17 cellular contexts compared by ENCODE assay signal in the genomic region with DNA sequence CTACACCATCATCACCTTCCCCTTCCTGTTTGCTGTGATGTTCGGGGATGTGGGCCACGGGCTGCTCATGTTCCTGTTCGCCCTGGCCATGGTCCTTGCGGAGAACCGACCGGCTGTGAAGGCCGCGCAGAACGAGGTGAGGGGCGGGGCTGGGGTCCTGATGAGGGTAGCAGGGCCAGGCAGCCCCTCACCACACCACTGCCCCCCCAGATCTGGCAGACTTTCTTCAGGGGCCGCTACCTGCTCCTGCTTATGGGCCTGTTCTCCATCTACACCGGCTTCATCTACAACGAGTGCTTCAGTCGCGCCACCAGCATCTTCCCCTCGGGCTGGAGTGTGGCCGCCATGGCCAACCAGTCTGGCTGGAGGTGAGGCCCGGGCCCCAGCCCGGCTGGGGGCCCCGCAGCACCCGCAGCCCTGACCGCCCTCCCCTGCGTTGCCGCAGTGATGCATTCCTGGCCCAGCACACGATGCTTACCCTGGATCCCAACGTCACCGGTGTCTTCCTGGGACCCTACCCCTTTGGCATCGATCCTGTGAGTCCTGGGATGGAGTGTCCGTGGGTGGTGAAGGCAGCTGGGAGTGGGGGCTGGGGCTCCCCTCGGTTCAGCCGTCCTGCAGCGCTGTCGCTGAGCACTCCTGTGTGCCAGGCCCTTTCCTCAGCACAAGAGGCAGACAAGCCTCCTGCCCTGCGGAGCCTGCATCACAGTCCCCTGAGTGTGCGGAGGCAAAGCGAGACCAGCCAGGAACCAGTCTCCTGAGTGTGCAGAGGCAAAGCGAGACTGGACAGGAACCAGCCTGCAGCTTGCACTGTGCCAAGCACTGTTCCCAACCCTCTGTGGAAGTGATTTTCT. TPM values are rescaled to one million over a fixed set of nuclear protein-coding genes. Genes with fewer than 3 reads are reported as not detected.
DNase-seq lines count a peak whose midpoint lies in the region; ATAC-seq, FAIRE-seq and TF ChIP-seq lines count a peak whose summit lies in the region.
"Had no signal": no experiment of that assay in that cellular context is flagged by ENCODE, and none has a peak within 500 bp of the region (broad histone marks: within the 10 kb centered on the region; RNA-seq: fewer than 3 reads in every experiment).

No MANE protein-coding gene starts in this region.

- FAIRE-seq in bronchial epithelial cell (lab: Jason Lieb, UNC), result peak; percentile 7
- FAIRE-seq: GM12892 had no signal

- peaks cover 0 to 6% (median 3%) of the 10 kb centered on the region in 4 donors for H3K4me1 ChIP-seq in sigmoid colon
- no peaks in the 10 kb centered on the region for H3K4me1 ChIP-seq in ovary (ENCODE audit: insufficient read depth)

- no peaks in the 10 kb centered on the region for H3K4me1 Mint-ChIP-seq in activated T-cell treated with anti-CD3 and anti-CD28 coated beads, Interleukin-2, amount 50 U/mL, for 24 hours (ENCODE audit: low read depth)
- H3K4me1 Mint-ChIP-seq in activated T-cell treated with anti-CD3 and anti-CD28 coated beads, Interleukin-2, amount 50 U/mL, for 72 hours (ENCODE audit: low read depth), result no peaks in the 10 kb centered on the region

- no peaks in the 10 kb centered on the region for H3K27me3 Mint-ChIP-seq in activated T-cell treated with anti-CD3 and anti-CD28 coated beads, Interleukin-2, amount 50 U/mL, for 24 hours
- H3K27me3 Mint-ChIP-seq in activated T-cell treated with anti-CD3 and anti-CD28 coated beads, Interleukin-2, amount 50 U/mL, for 72 hours (ENCODE audit: low read depth), result no peaks in the 10 kb centered on the region

- no peaks in the 10 kb centered on the region for H3K9me3 Mint-ChIP-seq in activated T-cell treated with anti-CD3 and anti-CD28 coated beads, Interleukin-2, amount 50 U/mL, for 24 hours
- H3K9me3 Mint-ChIP-seq in activated T-cell treated with anti-CD3 and anti-CD28 coated beads, Interleukin-2, amount 50 U/mL, for 72 hours, result no peaks in the 10 kb centered on the region
- H3K9me3 Mint-ChIP-seq: H9 had no signal

- TF ChIP-seq POLR2A in sigmoid colon (IDR thresholded peaks at IDR 0.05) (no peak), ovary (IDR thresholded peaks at IDR 0.05) (no peak)

- TF ChIP-seq EP300 in sigmoid colon (IDR thresholded peaks at IDR 0.05) (no peak), ovary (IDR thresholded peaks at IDR 0.05) (no peak)

- H3K27ac Mint-ChIP-seq in activated T-cell treated with anti-CD3 and anti-CD28 coated beads, Interleukin-2, amount 50 U/mL, for 24 hours, result peak overlapping the region; percentile 66
- no peak overlapping the region for H3K27ac Mint-ChIP-seq in activated T-cell treated with anti-CD3 and anti-CD28 coated beads, Interleukin-2, amount 50 U/mL, for 72 hours

- in situ Hi-C loops in GM13977 (cut with MboI; ENCODE audit: low pct_unique_long_range_greater_than_20kb, low sequenced_read_pairs, unreplicated experiment), result no loop called here

- H3K36me3 ChIP-seq in bronchial epithelial cell (ENCODE audit: control insufficient read depth, insufficient read depth, low read length) (peaks cover 40% of the 10 kb centered on the region), sigmoid colon (peaks cover 17 to 89% (median 52%) of the 10 kb centered on the region in 4 donors), ovary (no peaks in the 10 kb centered on the region)

- H3K9me3 ChIP-seq in sigmoid colon (no peaks in the 10 kb centered on the region), ovary (no peaks in the 10 kb centered on the region)

- TF ChIP-seq CTCF in GM13977 (IDR thresholded peaks at IDR 0.05; ENCODE audit: extremely low read depth, insufficient read depth, missing control alignments), result no peak
- TF ChIP-seq CTCF in bronchial epithelial cell (IDR thresholded peaks at IDR 0.05; ENCODE audit: insufficient read depth, low read length, severe bottlenecking), result no peak
- no peak for TF ChIP-seq CTCF in sigmoid colon (IDR thresholded peaks at IDR 0.05)
- TF ChIP-seq CTCF in ovary (IDR thresholded peaks at IDR 0.05), result no peak

- peaks cover 75% of the 10 kb centered on the region for H3K36me3 Mint-ChIP-seq in activated T-cell treated with anti-CD3 and anti-CD28 coated beads, Interleukin-2, amount 50 U/mL, for 24 hours (ENCODE audit: low read depth)
- peaks cover 0 to 1% of the 10 kb centered on the region in 2 donors for H3K36me3 Mint-ChIP-seq in activated T-cell treated with anti-CD3 and anti-CD28 coated beads, Interleukin-2, amount 50 U/mL, for 72 hours (ENCODE audit: insufficient read depth in 2 of 2)

- H3K27me3 ChIP-seq in bronchial epithelial cell (ENCODE audit: control insufficient read depth, insufficient read depth, low read length), result no peaks in the 10 kb centered on the region
- H3K27me3 ChIP-seq in sigmoid colon, result no peaks in the 10 kb centered on the region
- no peaks in the 10 kb centered on the region for H3K27me3 ChIP-seq in ovary

- H3K27ac ChIP-seq in sigmoid colon (no peak overlapping the region), ovary (no peak overlapping the region)
- H3K27ac ChIP-seq: C4-2B had no signal

- ATAC-seq in activated T-cell treated with anti-CD3 and anti-CD28 coated beads, Interleukin-2, amount 50 U/mL, for 72 hours (replicated peaks in 1 of 2), result no peak
- no peak for ATAC-seq in GM19023 (IDR thresholded peaks at IDR 0.05; ENCODE audit: unreplicated experiment)

- no peak for DNase-seq in activated T-cell treated with anti-CD3 and anti-CD28 coated beads, Interleukin-2, amount 50 U/mL, for 24 hours
- no peak for DNase-seq in activated T-cell treated with anti-CD3 and anti-CD28 coated beads, Interleukin-2, amount 50 U/mL, for 72 hours
- DNase-seq in GM13977 (ENCODE audit: low spot score) (peak; percentile 36), bronchial epithelial cell (ENCODE audit: low read depth) (peak; percentile 22), sigmoid colon (peak; percentile 56), ovary (no peak)
- DNase-seq in stimulated activated CD4-positive, alpha-beta T cell treated with anti-CD3 and anti-CD28 coated beads, Interleukin-15, amount 100 ng/mL, for 24 hours, result no peak
- DNase-seq: 8988T, COR-L47, H9, NCI-H187 treated with DMSO at 0.1 percent for 48 hours, NCI-H446 treated with DMSO at 0.1 percent for 48 hours, NCI-H774, Right ventricle myocardium superior had no signal

- intact Hi-C loops in sigmoid colon (cut with DNase I) (no loop called here), ovary (cut with DNase I) (loop anchor here in 3 of 4 donors (10.0 kb wide), 3 partner anchors 47 to 157 kb away; no protein-coding TSS in a partner anchor)

- 93 to 94% methylated on average over 37 of the region's 37 CpGs for WGBS in sigmoid colon, 2 donors
- WGBS in ovary, 3 donors, result 85 to 91% (median 87%) methylated on average over 37 of the region's 37 CpGs

- H3K4me3 Mint-ChIP-seq in activated T-cell treated with anti-CD3 and anti-CD28 coated beads, Interleukin-2, amount 50 U/mL, for 24 hours, result no peak overlapping the region
- no peak overlapping the region for H3K4me3 Mint-ChIP-seq in activated T-cell treated with anti-CD3 and anti-CD28 coated beads, Interleukin-2, amount 50 U/mL, for 72 hours
- H3K4me3 Mint-ChIP-seq: H9 had no signal

- H3K4me3 ChIP-seq in bronchial epithelial cell (ENCODE audit: low read depth, low read length) (no peak overlapping the region), sigmoid colon (no peak overlapping the region), ovary (no peak overlapping the region)

RNA-seq across cellular contexts. Expression of gene TCIRG1, which starts 8.8 kb away (rescaled TPM):
- 100 to 1,000 TPM; 141 to 146 TPM for total RNA-seq in activated T-cell treated with anti-CD3 and anti-CD28 coated beads, Interleukin-2, amount 50 U/mL, for 72 hours
- total RNA-seq in bronchial epithelial cell, result 29.1 and 30.5 TPM in 2 replicates
- 100 to 1,000 TPM in 1 of 4 donors, 10 to 100 TPM in 3; 69.9 to 147 (median 81.9) TPM for total RNA-seq in sigmoid colon
- polyA plus RNA-seq in sigmoid colon, result 100 to 1,000 TPM in 1 of 3 donors, 10 to 100 TPM in 2; 15.0 to 276 (median 23.6) TPM
- total RNA-seq in ovary, result 100 to 1,000 TPM in 2 of 7 donors, 10 to 100 TPM in 5; 55.8 to 109 (median 78.6) TPM
- 10 to 100 TPM in 1 of 2 donors, 1 to 10 TPM in 1; 2.2 to 77.4 TPM for polyA plus RNA-seq in ovary

RNA-seq across cellular contexts. Expression of gene NDUFS8, which starts 17.2 kb away (rescaled TPM):
- 100 to 1,000 TPM; 128 to 129 TPM for total RNA-seq in activated T-cell treated with anti-CD3 and anti-CD28 coated beads, Interleukin-2, amount 50 U/mL, for 72 hours
- total RNA-seq in bronchial epithelial cell (84.0 and 127 TPM in 2 replicates), sigmoid colon (100 to 1,000 TPM; 174 to 255 (median 212) TPM), ovary (100 to 1,000 TPM in 5 of 7 donors, 10 to 100 TPM in 2; 95.6 to 163 (median 107) TPM)
- polyA plus RNA-seq in sigmoid colon (100 to 1,000 TPM; 149 to 168 (median 164) TPM), ovary (10 to 100 TPM; 15.3 to 80.1 TPM)

RNA-seq across cellular contexts. Expression of gene ALDH3B1, which starts 37.5 kb away (rescaled TPM):
- total RNA-seq in activated T-cell treated with anti-CD3 and anti-CD28 coated beads, Interleukin-2, amount 50 U/mL, for 72 hours, result under 1 TPM; 0.10 to 0.16 TPM
- total RNA-seq in bronchial epithelial cell (4.6 and 6.1 TPM in 2 replicates), sigmoid colon (10 to 100 TPM in 3 of 4 donors, 1 to 10 TPM in 1; 9.4 to 14.7 (median 11.7) TPM), ovary (10 to 100 TPM in 3 of 7 donors, 1 to 10 TPM in 4; 1.8 to 65.3 (median 8.9) TPM)
- polyA plus RNA-seq in sigmoid colon (10 to 100 TPM in 1 of 3 donors, 1 to 10 TPM in 2; 6.2 to 11.0 (median 7.8) TPM), ovary (1 to 10 TPM; 3.9 to 4.7 TPM)
- total RNA-seq: H9 had no signal

RNA-seq across cellular contexts. Expression of gene UNC93B1, which starts 43.8 kb away (rescaled TPM):
- total RNA-seq in activated T-cell treated with anti-CD3 and anti-CD28 coated beads, Interleukin-2, amount 50 U/mL, for 72 hours, result 10 to 100 TPM in 1 of 2 donors, 1 to 10 TPM in 1; 8.0 to 16.7 TPM
- total RNA-seq in bronchial epithelial cell (26.4 and 56.3 TPM in 2 replicates), sigmoid colon (10 to 100 TPM; 24.7 to 27.6 (median 25.6) TPM), ovary (10 to 100 TPM in 6 of 7 donors, 1 to 10 TPM in 1; 9.0 to 39.6 (median 14.2) TPM)
- polyA plus RNA-seq in sigmoid colon (10 to 100 TPM; 11.4 to 52.7 (median 11.6) TPM), ovary (10 to 100 TPM in 1 of 2 donors, 1 to 10 TPM in 1; 9.6 to 11.1 TPM)

Comparison
In these comparisons a context has a peak if more than half of its experiments do, and no peak if none do; other contexts are left out.
1. DNase-seq: peak in GM13977 (single experiment), bronchial epithelial cell (single experiment) and sigmoid colon (single experiment); none in activated T-cell treated with anti-CD3 and anti-CD28 coated beads, Interleukin-2, amount 50 U/mL, for 24 hours (single experiment), activated T-cell treated with anti-CD3 and anti-CD28 coated beads, Interleukin-2, amount 50 U/mL, for 72 hours (0 of 2), stimulated activated CD4-positive, alpha-beta T cell treated with anti-CD3 and anti-CD28 coated beads, Interleukin-15, amount 100 ng/mL, for 24 hours (single experiment) and ovary (0 of 5).